In the genomic region with DNA sequence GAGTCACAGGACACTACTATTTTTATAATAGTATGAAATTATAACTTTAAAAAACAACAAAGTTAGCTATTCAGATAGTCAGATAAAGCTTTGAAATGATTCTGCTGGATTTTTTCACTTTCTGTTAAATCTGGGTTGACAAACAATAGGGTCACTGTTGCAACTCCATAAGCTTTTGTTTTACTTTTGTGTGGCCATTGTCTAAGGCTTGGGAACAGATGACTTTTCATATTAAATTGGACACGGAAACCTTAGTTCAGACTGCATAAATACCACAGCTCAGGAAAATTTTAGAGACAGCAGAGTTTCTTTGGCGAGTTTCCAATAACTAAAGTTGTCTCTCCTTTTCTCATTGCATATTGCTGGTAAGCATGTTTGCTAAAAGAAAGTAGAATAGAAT, we compare ENCODE assay signal across 17 cellular contexts.
"Had no signal": no experiment of that assay in that cellular context is flagged by ENCODE, and none has a peak within 500 bp of the region (broad histone marks: within the 10 kb centered on the region; RNA-seq: fewer than 3 reads in every experiment).

No MANE protein-coding gene starts in this region.

- H3K27ac Mint-ChIP-seq: activated CD8-positive, alpha-beta T cell treated with anti-CD3 and anti-CD28 coated beads for 36 hours; activated naive CD4-positive, alpha-beta T cell treated with anti-CD3 and anti-CD28 coated beads, Interleukin-2, amount 50 U/mL, for 24 hours had no signal

- ATAC-seq: activated CD8-positive, alpha-beta T cell treated with anti-CD3 and anti-CD28 coated beads for 36 hours; mucosa of descending colon; naive thymus-derived CD4-positive, alpha-beta T cell had no signal

- H3K9me3 Mint-ChIP-seq: activated CD8-positive, alpha-beta T cell treated with anti-CD3 and anti-CD28 coated beads for 36 hours; activated naive CD4-positive, alpha-beta T cell treated with anti-CD3 and anti-CD28 coated beads, Interleukin-2, amount 50 U/mL, for 24 hours had no signal

- DNase-seq: activated CD4-positive, alpha-beta T cell treated with anti-CD3 and anti-CD28 coated beads for 48 hours; activated CD8-positive, alpha-beta memory T cell treated with anti-CD3 and anti-CD28 coated beads, Interleukin-2, amount 50 U/mL, for 4 hours; activated CD8-positive, alpha-beta T cell treated with anti-CD3 and anti-CD28 coated beads for 36 hours; activated effector memory CD4-positive, alpha-beta T cell treated with anti-CD3 and anti-CD28 coated beads, Interleukin-2, amount 50 U/mL, for 16 hours; activated T-cell treated with anti-CD3 and anti-CD28 coated beads, Interleukin-2, amount 50 U/mL, for 48 hours; amniotic stem cell; colonic mucosa; effector memory CD4-positive, alpha-beta T cell; mammary epithelial cell; mucosa of descending colon; naive thymus-derived CD4-positive, alpha-beta T cell; posterior cingulate gyrus; stimulated activated CD4-positive, alpha-beta T cell treated with anti-CD3 and anti-CD28 coated beads, Interleukin-4, amount 100 ng/mL, for 24 hours; stimulated activated naive CD4-positive, alpha-beta T cell; T-helper 2 cell; trophoblast cell had no signal

- H3K27me3 Mint-ChIP-seq: activated CD8-positive, alpha-beta T cell treated with anti-CD3 and anti-CD28 coated beads for 36 hours; activated naive CD4-positive, alpha-beta T cell treated with anti-CD3 and anti-CD28 coated beads, Interleukin-2, amount 50 U/mL, for 24 hours; naive thymus-derived CD4-positive, alpha-beta T cell had no signal

- H3K4me3 Mint-ChIP-seq: activated CD8-positive, alpha-beta T cell treated with anti-CD3 and anti-CD28 coated beads for 36 hours; activated naive CD4-positive, alpha-beta T cell treated with anti-CD3 and anti-CD28 coated beads, Interleukin-2, amount 50 U/mL, for 24 hours; naive thymus-derived CD4-positive, alpha-beta T cell had no signal
